In genomic region chr2:144715992-144716391, GRCh38 we compare ENCODE assay signal across 1 cellular context.
TF ChIP-seq lines count a peak whose summit lies in the region.

No MANE protein-coding gene starts in this region.

TF ChIP-seq in K562, 482 proteins besides CTCF, POLR2A, EP300 and RAD21 (continued from another document and continues in another):
- TF ChIP-seq CREB5 (CRISPR knock-in tag; IDR thresholded peaks at IDR 0.05): no peak
- no peak for TF ChIP-seq CC2D1A (IDR thresholded peaks at IDR 0.05)
- TF ChIP-seq SMARCC2 (IDR thresholded peaks at IDR 0.05; ENCODE audit: low read depth): no peak
- peak; percentile 30; the same call in 1 of the 2 replicates for TF ChIP-seq ARID1B (IDR thresholded peaks at IDR 0.05)
- peak; percentile 59; the same call in 1 of the 2 replicates for TF ChIP-seq CREB3 (tag; conservative IDR thresholded peaks at IDR 0.05; ENCODE audit: low read depth)
- no peak for TF ChIP-seq ZNF24 (IDR thresholded peaks at IDR 0.05)
- TF ChIP-seq NBN (IDR thresholded peaks at IDR 0.05; ENCODE audit: low read depth): 0 out of 2 replicates have a peak, but pooled peaks have one; percentile 40
- TF ChIP-seq MGA (IDR thresholded peaks at IDR 0.05): peak; percentile 71
- no peak for TF ChIP-seq ZFP91 (CRISPR knock-in tag; IDR thresholded peaks at IDR 0.05)
- TF ChIP-seq THAP7 (CRISPR knock-in tag; IDR thresholded peaks at IDR 0.05): no peak
- TF ChIP-seq ZNF551 (CRISPR knock-in tag; IDR thresholded peaks at IDR 0.05): no peak
- no peak for TF ChIP-seq ZFP1 (CRISPR knock-in tag; IDR thresholded peaks at IDR 0.05)
- TF ChIP-seq SFPQ (IDR thresholded peaks at IDR 0.05; ENCODE audit: low read depth, low read length): no peak
- TF ChIP-seq SIX5 (IDR thresholded peaks at IDR 0.05; ENCODE audit: borderline replicate concordance in 1 of 2, insufficient read depth in 1 of 2, low read depth in 1 of 2, low read length in 2 of 2): no peak
- no peak for TF ChIP-seq ERF (CRISPR knock-in tag; IDR thresholded peaks at IDR 0.05)
- TF ChIP-seq CAMTA2 (CRISPR knock-in tag; conservative IDR thresholded peaks at IDR 0.05): no peak
- no peak for TF ChIP-seq NR2C1 (IDR thresholded peaks at IDR 0.05)
- TF ChIP-seq NR2C1 (tag; IDR thresholded peaks at IDR 0.05): peak; percentile 48; the same call in 1 of the 2 replicates
- TF ChIP-seq YY1 (IDR thresholded peaks at IDR 0.05; ENCODE audit: borderline replicate concordance in 1 of 3, control insufficient read depth in 1 of 3, extremely low read depth in 1 of 3, insufficient read depth in 3 of 3, insufficient read length in 1 of 3, insufficient replicate concordance in 2 of 3, low read depth in 1 of 3, low read length in 2 of 3): peak in 1 of 3 experiments; percentile 18
- peak; percentile 77; the same call in 1 of the 2 replicates for TF ChIP-seq EHMT2 (IDR thresholded peaks at IDR 0.05)
- TF ChIP-seq L3MBTL2 (IDR thresholded peaks at IDR 0.05): peak; percentile 80
- no peak for TF ChIP-seq ZNF124 (CRISPR knock-in tag; IDR thresholded peaks at IDR 0.05)
- no peak for TF ChIP-seq TSHZ1 (CRISPR knock-in tag; IDR thresholded peaks at IDR 0.05)
- no peak for TF ChIP-seq TAF7 (tag; IDR thresholded peaks at IDR 0.05)
- no peak for TF ChIP-seq ZNF23 (CRISPR knock-in tag; IDR thresholded peaks at IDR 0.05)
- no peak for TF ChIP-seq KAT7 (CRISPR knock-in tag; IDR thresholded peaks at IDR 0.05; ENCODE audit: borderline replicate concordance)
- TF ChIP-seq ZKSCAN1 (IDR thresholded peaks at IDR 0.05; ENCODE audit: low read depth, low read length): no peak
- no peak for TF ChIP-seq EGR1 (conservative IDR thresholded peaks at IDR 0.05)
- no peak for TF ChIP-seq RBM14 (IDR thresholded peaks at IDR 0.05; ENCODE audit: borderline replicate concordance, insufficient read depth, low read depth, low read length)
- TF ChIP-seq RFX1 (IDR thresholded peaks at IDR 0.05): no peak
- no peak for TF ChIP-seq SETDB1 (IDR thresholded peaks at IDR 0.05; ENCODE audit: low read length)
- peak; percentile 78 for TF ChIP-seq DMBX1 (CRISPR knock-in tag; IDR thresholded peaks at IDR 0.05; ENCODE audit: borderline replicate concordance)
- TF ChIP-seq ZHX1 (conservative IDR thresholded peaks at IDR 0.05; ENCODE audit: low read length): no peak
